1 cellular context compared by ENCODE assay signal in the genomic region with DNA sequence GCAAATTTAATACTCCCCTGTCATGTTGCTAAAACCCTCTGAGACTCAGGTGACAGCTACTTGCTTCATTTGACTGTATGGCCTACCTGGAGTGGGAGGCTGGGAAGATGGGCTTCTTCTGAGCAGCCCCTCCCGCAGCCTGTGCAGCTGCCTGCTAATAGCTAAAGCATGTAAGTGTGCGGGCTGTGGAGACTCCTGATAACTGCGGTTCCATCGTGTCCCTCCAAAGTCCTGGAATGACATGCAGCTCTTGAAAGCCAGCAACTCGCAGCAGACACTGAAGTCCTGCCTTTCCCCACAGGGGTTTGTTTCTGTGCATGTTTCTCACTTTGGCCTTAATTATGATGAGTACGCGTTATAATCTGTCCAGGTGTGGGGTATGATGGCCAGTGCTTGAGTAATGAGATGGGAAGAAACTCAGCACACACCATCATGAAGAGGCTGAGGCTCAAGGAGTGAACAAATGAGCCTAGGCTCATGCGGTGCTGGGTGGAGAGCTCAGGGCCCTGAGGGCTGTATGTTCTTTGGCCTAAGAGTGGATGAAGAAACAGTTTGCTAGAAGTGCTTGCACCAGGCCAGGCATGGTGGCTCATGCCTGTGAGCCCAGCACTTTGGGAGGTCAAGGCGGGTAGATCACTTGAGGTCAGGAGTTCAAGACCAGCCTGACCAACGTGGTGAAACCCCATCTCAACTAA.
TF ChIP-seq lines count a peak whose summit lies in the region.

No MANE protein-coding gene starts in this region.

TF ChIP-seq in H1, 55 proteins besides CTCF, POLR2A, EP300 and RAD21:
- TF ChIP-seq JUND (IDR thresholded peaks at IDR 0.05; ENCODE audit: low read length): no peak
- no peak for TF ChIP-seq POLR2AphosphoS5 (IDR thresholded peaks at IDR 0.05; ENCODE audit: low read depth, low read length)
- TF ChIP-seq YY1 (IDR thresholded peaks at IDR 0.05; ENCODE audit: low read depth, low read length): no peak
TF ChIP-seq in H1: peak in this region for 0.
